In genomic region chr6:35050988-35051330, GRCh38 we compare ENCODE assay signal across 18 cellular contexts.
A peak's percentile ranks its signal among the peaks of the same experiment; 100 is the strongest.
DNase-seq lines count a peak whose midpoint lies in the region; ATAC-seq and TF ChIP-seq lines count a peak whose summit lies in the region.
"Had no signal": no experiment of that assay in that cellular context is flagged by ENCODE, and none has a peak within 500 bp of the region (broad histone marks: within the 10 kb centered on the region; RNA-seq: fewer than 3 reads in every experiment).

No MANE protein-coding gene starts in this region.

- H3K4me1 Mint-ChIP-seq in activated CD4-positive, alpha-beta memory T cell treated with anti-CD3 and anti-CD28 coated beads for 36 hours (ENCODE audit: low read depth): peaks cover 11% of the 10 kb centered on the region

- POLR2A ChIA-PET in OCI-LY7 (lab: Charles Lee): interaction anchor here (0.6 kb wide), 1 partner anchor 775 kb away, joined by 3 read pairs; no protein-coding TSS in a partner anchor
- POLR2A ChIA-PET in activated CD4-positive, alpha-beta memory T cell treated with anti-CD3 and anti-CD28 coated beads for 36 hours (lab: Charles Lee): no interaction called here

- ATAC-seq in heart left ventricle: no peak
- no peak for ATAC-seq in left ventricle myocardium superior
- ATAC-seq in gastrocnemius medialis: no peak
- ATAC-seq in upper lobe of left lung (ENCODE audit: low FRiP score in 2 of 2): no peak
- ATAC-seq: esophagus mucosa, K562, Panc1 had no signal

- DNase-seq in heart left ventricle (peak in 1 of 5 donors; percentile 10), left ventricle myocardium superior (no peak), esophagus squamous epithelium (lab: John Stamatoyannopoulos, UW) (no peak), gastrocnemius medialis (no peak), upper lobe of left lung (no peak), OCI-LY7 (ENCODE audit: low spot score) (no peak), SHP77 (lab: John Stamatoyannopoulos, UW) (no peak)
- no peak for DNase-seq in activated CD4-positive, alpha-beta memory T cell treated with anti-CD3 and anti-CD28 coated beads for 36 hours
- DNase-seq: activated CD4-positive, alpha-beta T cell treated with anti-CD3 and anti-CD28 coated beads, Interleukin-2, amount 50 U/mL, for 1 hour; activated naive CD4-positive, alpha-beta T cell treated with anti-CD3 and anti-CD28 coated beads, Interleukin-2, amount 50 U/mL, for 16 hours; activated T-cell treated with anti-CD3 and anti-CD28 coated beads for 4 hours; CD4-positive, alpha-beta T cell; NCI-H1417 treated with DMSO at 0.1 percent for 48 hours; NCI-H2171; NCI-H774 had no signal

- H3K9me3 ChIP-seq in heart left ventricle (no peaks in the 10 kb centered on the region), esophagus squamous epithelium (no peaks in the 10 kb centered on the region), gastrocnemius medialis (no peaks in the 10 kb centered on the region), upper lobe of left lung (no peaks in the 10 kb centered on the region), OCI-LY7 (ENCODE audit: low read length) (no peaks in the 10 kb centered on the region)

- H3K4me3 Mint-ChIP-seq in activated CD4-positive, alpha-beta memory T cell treated with anti-CD3 and anti-CD28 coated beads for 36 hours: no peak overlapping the region
- H3K4me3 Mint-ChIP-seq: CD4-positive, alpha-beta T cell had no signal

- H3K27ac ChIP-seq in heart left ventricle: peak overlapping the region; percentile 30 to 93 (median 83)
- peak overlapping the region; percentile 43 to 92 (median 82) for H3K27ac ChIP-seq in esophagus squamous epithelium
- peak overlapping the region; percentile 13 to 79 (median 72) for H3K27ac ChIP-seq in gastrocnemius medialis
- peak overlapping the region; percentile 79 to 86 (median 84) for H3K27ac ChIP-seq in upper lobe of left lung
- no peak overlapping the region for H3K27ac ChIP-seq in OCI-LY7 (ENCODE audit: low read depth, low read length, poor library complexity, severe bottlenecking)

- no peak for TF ChIP-seq EP300 in upper lobe of left lung (IDR thresholded peaks at IDR 0.05)

- no peak overlapping the region for H3K27ac Mint-ChIP-seq in activated CD4-positive, alpha-beta memory T cell treated with anti-CD3 and anti-CD28 coated beads for 36 hours
- H3K27ac Mint-ChIP-seq: CD4-positive, alpha-beta T cell had no signal

- H3K36me3 Mint-ChIP-seq in activated CD4-positive, alpha-beta memory T cell treated with anti-CD3 and anti-CD28 coated beads for 36 hours: no peaks in the 10 kb centered on the region

- CTCF ChIA-PET in OCI-LY7 (lab: Charles Lee; ENCODE audit: unreplicated experiment): interaction anchor here (0.6 kb wide), 1 partner anchor 155 kb away, joined by 3 read pairs; no protein-coding TSS in a partner anchor
- CTCF ChIA-PET in activated CD4-positive, alpha-beta memory T cell treated with anti-CD3 and anti-CD28 coated beads for 36 hours (lab: Charles Lee): interaction anchor here (0.7 kb wide), 1 partner anchor 89 kb away, joined by 4 read pairs; no protein-coding TSS in a partner anchor

- no peaks in the 10 kb centered on the region for H3K9me3 Mint-ChIP-seq in activated CD4-positive, alpha-beta memory T cell treated with anti-CD3 and anti-CD28 coated beads for 36 hours
- H3K9me3 Mint-ChIP-seq: CD4-positive, alpha-beta T cell had no signal

- H3K36me3 ChIP-seq in heart left ventricle (peaks cover 0 to 37% (median 28%) of the 10 kb centered on the region in 9 donors), esophagus squamous epithelium (peaks cover 0 to 50% (median 8%) of the 10 kb centered on the region in 3 donors), gastrocnemius medialis (peaks cover 0 to 4% of the 10 kb centered on the region in 2 donors), upper lobe of left lung (peaks cover 2 to 33% (median 16%) of the 10 kb centered on the region in 4 donors), OCI-LY7 (ENCODE audit: insufficient read depth, low read length) (no peaks in the 10 kb centered on the region)

- BruUV-seq in OCI-LY7 (replicated peaks; lab: Mats Ljungman, UMichigan): no TSS peak

- TF ChIP-seq CTCF in heart left ventricle (IDR thresholded peaks at IDR 0.05) (no peak), esophagus squamous epithelium (IDR thresholded peaks at IDR 0.05) (no peak), gastrocnemius medialis (IDR thresholded peaks at IDR 0.05 in 4 of 5, conservative IDR thresholded peaks at IDR 0.05 in 1 of 5) (no peak), upper lobe of left lung (IDR thresholded peaks at IDR 0.05) (no peak), OCI-LY7 (conservative IDR thresholded peaks at IDR 0.05; ENCODE audit: low read length) (no peak)

- H3K27me3 ChIP-seq in heart left ventricle: no peaks in the 10 kb centered on the region
- no peaks in the 10 kb centered on the region for H3K27me3 ChIP-seq in esophagus squamous epithelium
- H3K27me3 ChIP-seq in gastrocnemius medialis: no peaks in the 10 kb centered on the region
- H3K27me3 ChIP-seq in upper lobe of left lung: no peaks in the 10 kb centered on the region

- H3K27me3 Mint-ChIP-seq in activated CD4-positive, alpha-beta memory T cell treated with anti-CD3 and anti-CD28 coated beads for 36 hours: no peaks in the 10 kb centered on the region
- H3K27me3 Mint-ChIP-seq: CD4-positive, alpha-beta T cell had no signal

- H4K20me1 ChIP-seq in OCI-LY7 (ENCODE audit: insufficient read depth, low read length): no peaks in the 10 kb centered on the region

- peaks cover 20 to 95% (median 73%) of the 10 kb centered on the region in 12 donors for H3K4me1 ChIP-seq in heart left ventricle
- peaks cover 41 to 82% (median 63%) of the 10 kb centered on the region in 3 donors for H3K4me1 ChIP-seq in esophagus squamous epithelium
- H3K4me1 ChIP-seq in gastrocnemius medialis: peaks cover 46 to 53% of the 10 kb centered on the region in 2 donors
- peaks cover 52 to 69% (median 58%) of the 10 kb centered on the region in 4 donors for H3K4me1 ChIP-seq in upper lobe of left lung
- no peaks in the 10 kb centered on the region for H3K4me1 ChIP-seq in OCI-LY7 (ENCODE audit: insufficient read depth, low read length, poor library complexity, severe bottlenecking)

- intact Hi-C loops in heart left ventricle (cut with DNase I) (loop anchor here in 3 of 10 donors (5.0 kb wide), 2 partner anchors 34 to 39 kb away; no protein-coding TSS in a partner anchor), left ventricle myocardium superior (cut with micrococcal nuclease) (no loop called here), esophagus squamous epithelium (cut with DNase I) (no loop called here), gastrocnemius medialis (cut with DNase I; ENCODE audit: low total_unique reads) (no loop called here), OCI-LY7 (cut with micrococcal nuclease; ENCODE audit: unreplicated experiment) (no loop called here)
- intact Hi-C loops in activated CD4-positive, alpha-beta memory T cell treated with anti-CD3 and anti-CD28 coated beads for 36 hours (cut with micrococcal nuclease): no loop called here

- no peak overlapping the region for H3K4me2 ChIP-seq in OCI-LY7 (ENCODE audit: low read length)

- H3K79me2 ChIP-seq in OCI-LY7 (ENCODE audit: insufficient read depth, low read depth, low read length): no peaks in the 10 kb centered on the region

- 92 to 97% (median 94%) methylated on average over 7 of the region's 7 CpGs for WGBS in heart left ventricle, 4 donors
- WGBS in esophagus squamous epithelium, 2 donors: 88 to 89% methylated on average over 4 to 6 of the region's 7 CpGs
- WGBS in upper lobe of left lung, 2 donors: 80 to 92% methylated on average over 7 of the region's 7 CpGs

- H3K9me2 ChIP-seq in OCI-LY7 (ENCODE audit: insufficient read depth, low read length): no peaks in the 10 kb centered on the region

- TF ChIP-seq POLR2A in heart left ventricle (IDR thresholded peaks at IDR 0.05): no peak
- no peak for TF ChIP-seq POLR2A in esophagus squamous epithelium (IDR thresholded peaks at IDR 0.05)
- no peak for TF ChIP-seq POLR2A in gastrocnemius medialis (IDR thresholded peaks at IDR 0.05)
- TF ChIP-seq POLR2A in upper lobe of left lung (IDR thresholded peaks at IDR 0.05): no peak

- H2AFZ ChIP-seq in OCI-LY7 (ENCODE audit: low read length): no peak overlapping the region

- in situ Hi-C loops in gastrocnemius medialis (cut with MboI; ENCODE audit: low sequenced_read_pairs in 4 of 4): no loop called here

- H3K4me3 ChIP-seq in heart left ventricle (no peak overlapping the region), esophagus squamous epithelium (no peak overlapping the region), gastrocnemius medialis (no peak overlapping the region), upper lobe of left lung (no peak overlapping the region), OCI-LY7 (ENCODE audit: low read depth, low read length, poor library complexity, severe bottlenecking) (no peak overlapping the region)
- H3K4me3 ChIP-seq: K562 had no signal
